Comparison of ENCODE assay signal across 1 cellular context in genomic region chr17:62017912-62018311, GRCh38.
TF ChIP-seq lines count a peak whose summit lies in the region.

No MANE protein-coding gene starts in this region.

TF ChIP-seq in endothelial cell of umbilical vein, 7 proteins besides CTCF, POLR2A, EP300 and RAD21 (continued from another document):
- no peak for TF ChIP-seq POLR2AphosphoS5 (IDR thresholded peaks at IDR 0.05; ENCODE audit: insufficient read depth, low read depth, low read length)
- TF ChIP-seq EZH2 (IDR thresholded peaks at IDR 0.05; ENCODE audit: borderline replicate concordance, low read depth, low read length, severe bottlenecking): no peak
- TF ChIP-seq GATA2 (IDR thresholded peaks at IDR 0.05; ENCODE audit: insufficient read depth, insufficient read length, low read depth, low read length): no peak
- no peak for TF ChIP-seq FOS (IDR thresholded peaks at IDR 0.05; ENCODE audit: borderline replicate concordance, insufficient read depth, low read length)
- no peak for TF ChIP-seq JUN (IDR thresholded peaks at IDR 0.05; ENCODE audit: borderline replicate concordance, insufficient read depth, insufficient read length, low read depth)
